ENCODE assay signal across 12 cellular contexts in the genomic region with DNA sequence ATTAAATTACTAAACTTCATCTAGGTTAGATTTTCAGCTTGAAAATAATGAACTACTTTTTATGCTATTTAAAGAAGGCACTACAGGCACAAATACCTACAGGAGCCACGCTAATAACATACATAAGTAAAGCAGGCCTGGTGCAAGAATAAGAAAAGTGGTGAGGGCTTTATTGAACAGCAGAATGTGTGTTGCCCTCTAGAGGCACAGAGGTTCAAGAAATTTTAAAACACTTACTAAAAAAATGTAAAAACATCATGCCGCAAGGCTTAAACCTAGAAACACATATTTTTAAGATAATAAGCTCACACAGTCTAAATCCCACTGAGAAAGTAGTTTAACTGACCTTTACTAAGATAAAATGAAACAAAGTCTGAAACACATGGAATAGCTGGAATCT. TPM values are rescaled to one million over a fixed set of nuclear protein-coding genes. Genes with fewer than 3 reads are reported as not detected.
DNase-seq lines count a peak whose midpoint lies in the region; TF ChIP-seq lines count a peak whose summit lies in the region.
"Had no signal": no experiment of that assay in that cellular context is flagged by ENCODE, and none has a peak within 500 bp of the region (broad histone marks: within the 10 kb centered on the region; RNA-seq: fewer than 3 reads in every experiment).

No MANE protein-coding gene starts in this region.

- no peak overlapping the region for H2AFZ ChIP-seq in OCI-LY7 (ENCODE audit: low read length)

- H3K4me1 ChIP-seq in left ventricle myocardium inferior: peaks cover 96% of the 10 kb centered on the region
- peaks cover 0 to 77% of the 10 kb centered on the region in 2 donors for H3K4me1 ChIP-seq in right atrium auricular region
- H3K4me1 ChIP-seq in OCI-LY7 (ENCODE audit: insufficient read depth, low read length, poor library complexity, severe bottlenecking): peaks cover 14% of the 10 kb centered on the region

- H3K27ac Mint-ChIP-seq in immature natural killer cell: peak overlapping the region in 1 of 6 donors; percentile 22

- no peaks in the 10 kb centered on the region for H3K36me3 ChIP-seq in left ventricle myocardium inferior
- no peaks in the 10 kb centered on the region for H3K36me3 ChIP-seq in right atrium auricular region
- H3K36me3 ChIP-seq in OCI-LY7 (ENCODE audit: insufficient read depth, low read length): no peaks in the 10 kb centered on the region
- H3K36me3 ChIP-seq: tibial nerve had no signal

- H3K27ac ChIP-seq in left ventricle myocardium inferior (replicated peaks) (no peak overlapping the region), right atrium auricular region (no peak overlapping the region), OCI-LY7 (ENCODE audit: low read depth, low read length, poor library complexity, severe bottlenecking) (no peak overlapping the region)
- H3K27ac ChIP-seq: tibial nerve had no signal

- POLR2A ChIA-PET in OCI-LY7 (lab: Charles Lee): interaction anchor here (0.7 to 6.0 kb wide), 3 partner anchors 8 to 332 kb away, joined by 3 to 37 read pairs (median 9); partner anchors contain the start of gene CACUL1

- H3K79me2 ChIP-seq in OCI-LY7 (ENCODE audit: insufficient read depth, low read depth, low read length): peaks cover 48% of the 10 kb centered on the region

- H3K4me1 Mint-ChIP-seq in immature natural killer cell: peaks cover 74 to 91% of the 10 kb centered on the region in 2 donors

- peaks cover 0 to 4% (median 2%) of the 10 kb centered on the region in 3 donors for H3K27me3 Mint-ChIP-seq in immature natural killer cell (ENCODE audit: low read depth in 3 of 3)

- CTCF ChIA-PET in OCI-LY7 (lab: Charles Lee; ENCODE audit: unreplicated experiment): no interaction called here

- H3K36me3 Mint-ChIP-seq in immature natural killer cell: no peaks in the 10 kb centered on the region

- H3K4me3 ChIP-seq in left ventricle myocardium inferior: no peak overlapping the region
- no peak overlapping the region for H3K4me3 ChIP-seq in right atrium auricular region
- no peak overlapping the region for H3K4me3 ChIP-seq in OCI-LY7 (ENCODE audit: low read depth, low read length, poor library complexity, severe bottlenecking)
- H3K4me3 ChIP-seq in fibroblast of mammary gland (ENCODE audit: control insufficient read depth, low read depth, low read length): no peak overlapping the region
- H3K4me3 ChIP-seq: tibial nerve had no signal

- DNase-seq in left ventricle myocardium inferior: no peak
- DNase-seq in right atrium auricular region (ENCODE audit: low spot score): no peak
- DNase-seq in OCI-LY7 (ENCODE audit: low spot score): no peak
- DNase-seq in fibroblast of mammary gland (ENCODE audit: low read depth): no peak
- DNase-seq in MV-4-11 (lab: John Stamatoyannopoulos, UW): no peak
- DNase-seq in globus pallidus (ENCODE audit: low spot score): no peak
- DNase-seq in NCI-H1694 treated with DMSO at 0.1 percent for 48 hours (lab: John Stamatoyannopoulos, UW): no peak
- DNase-seq in immature natural killer cell: no peak
- DNase-seq: activated CD4-positive, alpha-beta T cell treated with anti-CD3 and anti-CD28 coated beads, Interleukin-2, amount 50 U/mL, for 4 hours; caudate nucleus; NCI-H146 had no signal

- H3K9me2 ChIP-seq in OCI-LY7 (ENCODE audit: insufficient read depth, low read length): no peaks in the 10 kb centered on the region

- H3K9me3 Mint-ChIP-seq in immature natural killer cell: no peaks in the 10 kb centered on the region

- H3K4me3 Mint-ChIP-seq in immature natural killer cell: no peak overlapping the region

- peak; percentile 15 for TF ChIP-seq CTCF in left ventricle myocardium inferior (IDR thresholded peaks at IDR 0.05; ENCODE audit: borderline replicate concordance)
- TF ChIP-seq CTCF in right atrium auricular region (IDR thresholded peaks at IDR 0.05): no peak
- TF ChIP-seq CTCF in OCI-LY7 (conservative IDR thresholded peaks at IDR 0.05; ENCODE audit: low read length): peak; percentile 73
- peak; percentile 44 for TF ChIP-seq CTCF in fibroblast of mammary gland (conservative IDR thresholded peaks at IDR 0.05; ENCODE audit: control insufficient read depth, insufficient read depth, low read depth, low read length)

- peaks cover 35% of the 10 kb centered on the region; the same call in 1 of the 2 replicates for H4K20me1 ChIP-seq in OCI-LY7 (ENCODE audit: insufficient read depth, low read length)

- BruUV-seq in OCI-LY7 (replicated peaks; lab: Mats Ljungman, UMichigan): no TSS peak

- H3K27me3 ChIP-seq in left ventricle myocardium inferior (ENCODE audit: low read depth): no peaks in the 10 kb centered on the region
- H3K27me3 ChIP-seq in right atrium auricular region: no peaks in the 10 kb centered on the region
- H3K27me3 ChIP-seq: tibial nerve had no signal

- H3K9me3 ChIP-seq in left ventricle myocardium inferior (replicated peaks) (no peaks in the 10 kb centered on the region), right atrium auricular region (no peaks in the 10 kb centered on the region), OCI-LY7 (ENCODE audit: low read length) (no peaks in the 10 kb centered on the region)
- H3K9me3 ChIP-seq: tibial nerve had no signal

- H3K4me2 ChIP-seq in OCI-LY7 (ENCODE audit: low read length): no peak overlapping the region

- intact Hi-C loops in left ventricle myocardium inferior (cut with micrococcal nuclease): no loop called here
- intact Hi-C loops in OCI-LY7 (cut with micrococcal nuclease; ENCODE audit: unreplicated experiment): no loop called here

RNA-seq across cellular contexts. Expression of gene CACUL1, which starts 20.3 kb away (rescaled TPM):
- total RNA-seq in left ventricle myocardium inferior (27.4 TPM), right atrium auricular region (10 to 100 TPM; 17.2 to 17.5 TPM), OCI-LY7 (2022) (27.6 and 31.2 TPM in 2 replicates)
- 12.0 and 12.8 TPM in 2 replicates for total RNA-seq in OCI-LY7 (2014; rRNA removed; shearing (Covaris generic))
- polyA plus RNA-seq in immature natural killer cell: 10 to 100 TPM; 23.8 to 41.4 (median 25.8) TPM

Comparison
In these comparisons a context has a peak if more than half of its experiments do, and no peak if none do; other contexts are left out.
1. CTCF ChIP-seq: peak in left ventricle myocardium inferior (single experiment), OCI-LY7 (single experiment) and fibroblast of mammary gland (single experiment); none in right atrium auricular region (0 of 2).